ENCODE assay signal across 11 cellular contexts in genomic region chr19:53668804-53669203, GRCh38. TPM values are rescaled to one million over a fixed set of nuclear protein-coding genes. Genes with fewer than 3 reads are reported as not detected.
"Had no signal": no experiment of that assay in that cellular context is flagged by ENCODE, and none has a peak within 500 bp of the region (broad histone marks: within the 10 kb centered on the region; RNA-seq: fewer than 3 reads in every experiment).

No MANE protein-coding gene starts in this region.

RNA-seq across cellular contexts. Expression of gene DPRX, which starts 37.0 kb away (rescaled TPM):
- total RNA-seq: activated CD4-positive, alpha-beta memory T cell treated with anti-CD3 and anti-CD28 coated beads, Interleukin-2, amount 10 ng/mL, durations not matched to agents 7 days and 5 days; activated CD4-positive, alpha-beta T cell treated with anti-CD3 and anti-CD28 coated beads for 36 hours; activated CD4-positive, alpha-beta T cell treated with anti-CD3 and anti-CD28 coated beads, Interleukin-2, amount 10 ng/mL, durations not matched to agents 7 days and 5 days; activated CD8-positive, alpha-beta memory T cell treated with anti-CD3 and anti-CD28 coated beads, Interleukin-2, amount 10 ng/mL, durations not matched to agents 7 days and 5 days; activated CD8-positive, alpha-beta T cell treated with anti-CD3 and anti-CD28 coated beads, Interleukin-2, amount 10 ng/mL, durations not matched to agents 7 days and 5 days; activated naive CD8-positive, alpha-beta T cell treated with anti-CD3 and anti-CD28 coated beads, Interleukin-2, amount 10 ng/mL, durations not matched to agents 7 days and 5 days; activated T-helper 2 cell treated with anti-CD3 and anti-CD28 coated beads, Interferon-gamma antibody, Interleukin-2, Interleukin-4, amounts not matched to agents 10 μg/mL and 5 μg/mL and 100 μg/mL, durations not matched to agents 14 hours and 24 hours and 36 hours; ascending aorta; bronchial epithelial cell; cardiac muscle cell; chondrocyte had no signal
- polyA plus RNA-seq: cardiac muscle cell had no signal
